ENCODE assay signal across 17 cellular contexts in the genomic region with DNA sequence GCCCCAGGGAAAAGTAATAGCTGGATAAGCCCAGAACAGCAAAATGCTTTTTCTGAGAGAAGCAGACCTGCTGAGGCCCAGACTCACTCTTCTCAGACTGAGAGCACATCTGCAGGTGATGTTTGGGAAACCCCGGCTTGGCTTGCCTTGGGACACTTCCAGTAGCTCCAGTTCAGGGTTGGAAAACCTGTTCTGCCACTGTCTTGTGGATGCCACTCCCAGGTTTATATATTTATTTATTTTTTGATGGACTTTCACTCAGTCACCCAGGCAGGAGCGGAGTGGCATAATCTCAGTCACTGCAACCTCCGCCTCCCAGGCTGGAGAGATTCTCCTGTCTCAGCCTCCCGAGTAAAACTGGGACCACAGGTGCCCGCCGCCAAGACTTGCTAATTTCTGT. TPM values are rescaled to one million over a fixed set of nuclear protein-coding genes. Genes with fewer than 3 reads are reported as not detected.
A peak's percentile ranks its signal among the peaks of the same experiment; 100 is the strongest.
DNase-seq lines count a peak whose midpoint lies in the region; ATAC-seq and TF ChIP-seq lines count a peak whose summit lies in the region.
"Had no signal": no experiment of that assay in that cellular context is flagged by ENCODE, and none has a peak within 500 bp of the region (broad histone marks: within the 10 kb centered on the region; RNA-seq: fewer than 3 reads in every experiment).

No MANE protein-coding gene starts in this region.

- no peak for TF ChIP-seq CTCF in epithelial cell of esophagus (IDR thresholded peaks at IDR 0.05; ENCODE audit: insufficient read depth, low read depth, low read length, missing control alignments)

- H3K36me3 ChIP-seq in trophoblast cell (ENCODE audit: control insufficient read depth in 1 of 2, insufficient read depth in 2 of 2, low read length in 2 of 2): no peaks in the 10 kb centered on the region

- no peak overlapping the region for H3K9ac ChIP-seq in trophoblast cell (ENCODE audit: low read length)

- H3K4me1 ChIP-seq in trophoblast cell (ENCODE audit: control insufficient read depth in 1 of 2, insufficient read depth in 2 of 2, low read length in 2 of 2): peaks cover 3 to 4% of the 10 kb centered on the region in 2 experiments
- H3K4me1 ChIP-seq: testis had no signal

- no peak overlapping the region for H2BK120ac ChIP-seq in trophoblast cell (ENCODE audit: insufficient read depth, low read length, poor library complexity)

- no peak overlapping the region for H3K14ac ChIP-seq in trophoblast cell (ENCODE audit: low read length)

- no peaks in the 10 kb centered on the region for H3K79me2 ChIP-seq in trophoblast cell (ENCODE audit: control insufficient read depth, insufficient read depth, low read length, poor library complexity)

- no peaks in the 10 kb centered on the region for H3K79me1 ChIP-seq in trophoblast cell (ENCODE audit: low read length)

- no peak overlapping the region for H2BK12ac ChIP-seq in trophoblast cell (ENCODE audit: low read length)

- DNase-seq in ELF-1 (ENCODE audit: low read depth, low spot score) (peak; percentile 63), NCI-H510A treated with DMSO at 0.1 percent for 48 hours (lab: John Stamatoyannopoulos, UW) (peak; percentile 63), epithelial cell of esophagus (ENCODE audit: low read depth) (peak; percentile 96), trophoblast cell (peak; percentile 84 to 85), DMS79 treated with DMSO at 0.1 percent for 48 hours (lab: John Stamatoyannopoulos, UW) (no peak), middle frontal gyrus (ENCODE audit: extremely low spot score, low spot score) (no peak), NCI-H1930 (lab: John Stamatoyannopoulos, UW) (no peak)
- DNase-seq: activated CD4-positive, alpha-beta T cell treated with anti-CD3 and anti-CD28 coated beads, Interleukin-2, amount 50 U/mL, for 48 hours; activated naive CD8-positive, alpha-beta T cell treated with anti-CD3 and anti-CD28 coated beads for 36 hours; activated T-cell treated with anti-CD3 and anti-CD28 coated beads, Interleukin-2, amount 50 U/mL, for 4 hours; AML-193; kidney glomerular epithelial cell; NCI-H446; occipital lobe; stimulated activated CD4-positive, alpha-beta T cell treated with anti-CD3 and anti-CD28 coated beads, Interleukin-4, amount 100 ng/mL, for 1 hour; testis had no signal

- H2BK5ac ChIP-seq in trophoblast cell (ENCODE audit: low read depth, low read length, poor library complexity): no peak overlapping the region

- H3K27me3 ChIP-seq in trophoblast cell (ENCODE audit: insufficient read depth, low read length): no peaks in the 10 kb centered on the region
- H3K27me3 ChIP-seq: testis had no signal

- no peaks in the 10 kb centered on the region for H3K9me3 ChIP-seq in trophoblast cell (ENCODE audit: insufficient read depth, low read depth, low read length)
- H3K9me3 ChIP-seq: testis had no signal

- H3K4me3 ChIP-seq in epithelial cell of esophagus (ENCODE audit: low read length) (no peak overlapping the region), trophoblast cell (ENCODE audit: low read depth, low read length) (no peak overlapping the region)
- H3K4me3 ChIP-seq: testis had no signal

- H2AFZ ChIP-seq in trophoblast cell (ENCODE audit: insufficient read depth, low read length, poor library complexity): no peak overlapping the region

- H3K27ac ChIP-seq in trophoblast cell (ENCODE audit: low read depth, low read length): no peak overlapping the region
- H3K27ac ChIP-seq: testis had no signal

- H3K4ac ChIP-seq in trophoblast cell (ENCODE audit: low read depth, low read length): no peak overlapping the region

- no peak overlapping the region for H3K18ac ChIP-seq in trophoblast cell (ENCODE audit: low read length)

- H4K12ac ChIP-seq in trophoblast cell (ENCODE audit: low read depth, low read length): no peak overlapping the region

- H3K4me2 ChIP-seq in trophoblast cell (ENCODE audit: low read length): no peak overlapping the region

- no CpG with 5 or more reads among the region's 6 CpGs for WGBS in trophoblast cell (ENCODE audit: extremely low coverage, insufficient coverage, insufficient read length)

- H3K23ac ChIP-seq in trophoblast cell (ENCODE audit: low read length): no peak overlapping the region

- ATAC-seq in GM18520 (IDR thresholded peaks at IDR 0.05; ENCODE audit: unreplicated experiment): no peak
- ATAC-seq: activated T-cell treated with anti-CD3 and anti-CD28 coated beads, Interleukin-2, amount 50 U/mL, for 4 hours had no signal

- H4K91ac ChIP-seq in trophoblast cell (ENCODE audit: low read depth, low read length): no peak overlapping the region

- no peak overlapping the region for H4K8ac ChIP-seq in trophoblast cell (ENCODE audit: low read depth, low read length)

- H2AK5ac ChIP-seq in trophoblast cell (ENCODE audit: low read length): no peak overlapping the region

RNA-seq across cellular contexts. Expression of gene SMARCA4, which starts 8.0 kb away (rescaled TPM):
- 117 and 121 TPM in 2 replicates for polyA plus RNA-seq in trophoblast cell (2013)

RNA-seq across cellular contexts. Expression of gene TIMM29, which starts 24.2 kb away (rescaled TPM):
- polyA plus RNA-seq in trophoblast cell (2013): 21.1 and 21.2 TPM in 2 replicates

RNA-seq across cellular contexts. Expression of gene YIPF2, which starts 24.4 kb away (rescaled TPM):
- polyA plus RNA-seq in trophoblast cell (2013): 98.9 and 102 TPM in 2 replicates

Comparison
In these comparisons a context has a peak if more than half of its experiments do, and no peak if none do; other contexts are left out.
1. DNase-seq: peak in ELF-1 (single experiment), NCI-H510A treated with DMSO at 0.1 percent for 48 hours (single experiment), epithelial cell of esophagus (single experiment) and trophoblast cell (2 of 2); none in DMS79 treated with DMSO at 0.1 percent for 48 hours (single experiment), middle frontal gyrus (single experiment) and NCI-H1930 (0 of 2).